Comparison of ENCODE assay signal across 24 cellular contexts in the genomic region with DNA sequence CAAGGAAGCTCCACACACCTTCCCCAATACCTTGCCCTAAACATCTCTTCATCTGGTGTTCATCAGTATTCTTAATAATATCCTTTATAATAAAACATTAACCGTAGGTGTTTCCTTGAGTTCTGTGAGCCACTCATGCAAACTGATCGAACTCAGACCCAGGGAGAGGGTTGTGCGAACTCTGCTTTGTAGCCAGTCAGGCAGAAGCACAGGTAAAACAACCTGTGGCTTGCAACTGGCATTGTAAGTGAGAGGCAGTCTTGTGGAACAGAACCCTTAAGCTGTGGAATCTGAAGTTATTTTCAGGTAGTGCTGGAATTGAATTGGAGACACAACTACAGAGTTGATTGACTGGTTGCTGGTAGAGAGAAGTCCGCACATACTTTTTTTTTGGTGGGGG. TPM values are rescaled to one million over a fixed set of nuclear protein-coding genes. Genes with fewer than 3 reads are reported as not detected.
A peak's percentile ranks its signal among the peaks of the same experiment; 100 is the strongest.
DNase-seq lines count a peak whose midpoint lies in the region; ATAC-seq and TF ChIP-seq lines count a peak whose summit lies in the region.
"Had no signal": no experiment of that assay in that cellular context is flagged by ENCODE, and none has a peak within 500 bp of the region (broad histone marks: within the 10 kb centered on the region; RNA-seq: fewer than 3 reads in every experiment).

No MANE protein-coding gene starts in this region.

- H3K36me3 ChIP-seq in DND-41 (ENCODE audit: insufficient read depth, low read length), result peaks cover 81% of the 10 kb centered on the region

- no CpG with 5 or more reads among the region's 4 CpGs for WGBS in H9 (ENCODE audit: extremely low coverage, insufficient read length, low lambda C conversion rate)

- no peak overlapping the region for H3K23ac ChIP-seq in H9 (ENCODE audit: insufficient read length, low read depth, low read length)

- no peak overlapping the region for H3K56ac ChIP-seq in H9 (ENCODE audit: insufficient read length, low read depth, low read length)

- H3K27me3 ChIP-seq in DND-41 (ENCODE audit: insufficient read depth, low read length, poor library complexity), result no peaks in the 10 kb centered on the region
- no peaks in the 10 kb centered on the region for H3K27me3 ChIP-seq in H9 (ENCODE audit: insufficient read depth, low read length)
- H3K27me3 ChIP-seq: BLaER1 treated with 17β-estradiol and CSF1 and Interleukin-3, amounts not matched to agents 10 nM and 100 nM had no signal

- H3K9me3 ChIP-seq in DND-41 (ENCODE audit: insufficient read depth, low read length, severe bottlenecking) (no peaks in the 10 kb centered on the region), H9 (ENCODE audit: control insufficient read depth, low read depth, low read length) (no peaks in the 10 kb centered on the region)
- H3K9me3 ChIP-seq: A549; BLaER1 treated with 17β-estradiol and CSF1 and Interleukin-3, amounts not matched to agents 10 nM and 100 nM; HAP-1; SK-N-SH had no signal

- H2BK12ac ChIP-seq in H9 (ENCODE audit: insufficient read length, low read depth, low read length), result no peak overlapping the region

- peaks cover under 1% of the 10 kb centered on the region for H3K23me2 ChIP-seq in H9 (ENCODE audit: insufficient read length, low read depth, low read length, poor library complexity, severe bottlenecking)

- H3K4me1 Mint-ChIP-seq in H9 (peaks cover 21 to 22% of the 10 kb centered on the region in 2 experiments), progenitor cell of endocrine pancreas (ENCODE audit: low read depth) (peaks cover 8% of the 10 kb centered on the region)
- H3K4me1 Mint-ChIP-seq in activated T-helper 1 cell treated with anti-CD3 and anti-CD28 coated beads, Interleukin-12 subunit alpha, Interleukin-12 subunit beta, Interleukin-2, Interleukin-4 antibody, amounts not matched to agents 30 ng/mL and 10 ng/mL and 1 ng/mL, durations not matched to agents 14 hours and 24 hours and 36 hours (ENCODE audit: low read depth), result peaks cover 61% of the 10 kb centered on the region
- peaks cover 25% of the 10 kb centered on the region for H3K4me1 Mint-ChIP-seq in activated naive CD8-positive, alpha-beta T cell treated with anti-CD3 and anti-CD28 coated beads, Interleukin-2, amount 50 U/mL, for 24 hours

- TF ChIP-seq CTCF in DND-41 (IDR thresholded peaks at IDR 0.05; ENCODE audit: borderline replicate concordance, extremely low read depth, low read length, poor library complexity, severe bottlenecking) (no peak), H9 (conservative IDR thresholded peaks at IDR 0.05) (no peak), progenitor cell of endocrine pancreas (IDR thresholded peaks at IDR 0.05; ENCODE audit: unreplicated experiment) (no peak)

- H4K20me1 ChIP-seq in DND-41 (ENCODE audit: insufficient read depth, low read length) (peaks cover 36% of the 10 kb centered on the region), H9 (ENCODE audit: control insufficient read depth, insufficient read depth, insufficient read length) (no peaks in the 10 kb centered on the region)

- no peak overlapping the region for H2AK5ac ChIP-seq in H9 (ENCODE audit: insufficient read length, low read length)

- no peak overlapping the region for H3K4me3 ChIP-seq in DND-41 (ENCODE audit: low read depth in 1 of 2, low read length in 2 of 2)
- H3K4me3 ChIP-seq: A549; BLaER1 treated with 17β-estradiol and CSF1 and Interleukin-3, amounts not matched to agents 10 nM and 100 nM; HAP-1 had no signal

- H3K9me3 Mint-ChIP-seq in H9 (no peaks in the 10 kb centered on the region; a peak in 1 of 5 replicates), progenitor cell of endocrine pancreas (ENCODE audit: low read depth) (no peaks in the 10 kb centered on the region)
- H3K9me3 Mint-ChIP-seq in activated T-helper 1 cell treated with anti-CD3 and anti-CD28 coated beads, Interleukin-12 subunit alpha, Interleukin-12 subunit beta, Interleukin-2, Interleukin-4 antibody, amounts not matched to agents 30 ng/mL and 10 ng/mL and 1 ng/mL, durations not matched to agents 14 hours and 24 hours and 36 hours, result no peaks in the 10 kb centered on the region
- H3K9me3 Mint-ChIP-seq in activated naive CD8-positive, alpha-beta T cell treated with anti-CD3 and anti-CD28 coated beads, Interleukin-2, amount 50 U/mL, for 24 hours, result no peaks in the 10 kb centered on the region
- H3K9me3 Mint-ChIP-seq: CD4-positive, alpha-beta T cell; HFFc6 had no signal

- H3K79me1 ChIP-seq in H9 (ENCODE audit: insufficient read depth, low read depth, low read length, poor library complexity, severe bottlenecking), result peaks cover 15% of the 10 kb centered on the region

- no peak overlapping the region for H3T11ph ChIP-seq in H9 (ENCODE audit: low read length)

- H4K8ac ChIP-seq in H9 (replicated peaks; ENCODE audit: insufficient read length, low read depth, low read length), result no peak overlapping the region

- no peak for ATAC-seq in DND-41 (ENCODE audit: insufficient read depth, low read depth)
- no peak for ATAC-seq in activated naive CD8-positive, alpha-beta T cell treated with anti-CD3 and anti-CD28 coated beads, Interleukin-2, amount 50 U/mL, for 24 hours
- no peak for ATAC-seq in HG02973 (IDR thresholded peaks at IDR 0.05; ENCODE audit: unreplicated experiment)
- ATAC-seq: A549 had no signal

- DNase-seq in DND-41 (no peak), H9 (no peak), progenitor cell of endocrine pancreas (ENCODE audit: low spot score, unreplicated experiment) (no peak), NCI-H1417 treated with DMSO at 0.1 percent for 48 hours (lab: John Stamatoyannopoulos, UW) (no peak)
- no peak for DNase-seq in activated T-helper 1 cell treated with anti-CD3 and anti-CD28 coated beads, Interleukin-12 subunit alpha, Interleukin-12 subunit beta, Interleukin-2, Interleukin-4 antibody, amounts not matched to agents 30 ng/mL and 10 ng/mL and 1 ng/mL, durations not matched to agents 14 hours and 24 hours and 36 hours (ENCODE audit: low spot score)
- no peak for DNase-seq in activated naive CD8-positive, alpha-beta T cell treated with anti-CD3 and anti-CD28 coated beads, Interleukin-2, amount 50 U/mL, for 24 hours
- DNase-seq: AML-193; CD4-positive, alpha-beta T cell; HFFc6; IMR-90; NCI-H1092 treated with DMSO at 0.1 percent for 48 hours; NCI-H146; NCI-H1930; NCI-H446; NCI-H524 treated with DMSO at 0.1 percent for 48 hours; NCI-H774; SK-N-SH had no signal

- H3K79me2 ChIP-seq in DND-41 (ENCODE audit: insufficient read depth, low read length), result peaks cover 97% of the 10 kb centered on the region
- peaks cover 23% of the 10 kb centered on the region for H3K79me2 ChIP-seq in H9 (ENCODE audit: insufficient read depth, low read length)

- H3K4me3 Mint-ChIP-seq in H9, result no peak overlapping the region
- H3K4me3 Mint-ChIP-seq in activated T-helper 1 cell treated with anti-CD3 and anti-CD28 coated beads, Interleukin-12 subunit alpha, Interleukin-12 subunit beta, Interleukin-2, Interleukin-4 antibody, amounts not matched to agents 30 ng/mL and 10 ng/mL and 1 ng/mL, durations not matched to agents 14 hours and 24 hours and 36 hours, result peak overlapping the region; percentile 2
- H3K4me3 Mint-ChIP-seq in progenitor cell of endocrine pancreas (ENCODE audit: low read depth), result no peak overlapping the region
- H3K4me3 Mint-ChIP-seq in activated naive CD8-positive, alpha-beta T cell treated with anti-CD3 and anti-CD28 coated beads, Interleukin-2, amount 50 U/mL, for 24 hours, result no peak overlapping the region
- H3K4me3 Mint-ChIP-seq: CD4-positive, alpha-beta T cell; HFFc6 had no signal

- H4K91ac ChIP-seq in H9 (ENCODE audit: insufficient read length, low read depth, low read length), result no peak overlapping the region

- no peak overlapping the region for H2BK5ac ChIP-seq in H9 (ENCODE audit: insufficient read length, low read length)

- H3K4me2 ChIP-seq in DND-41 (ENCODE audit: insufficient read depth, low read length) (peak overlapping the region; percentile 31; the same call in 1 of the 2 replicates), H9 (ENCODE audit: insufficient read depth, insufficient read length, low read length) (no peak overlapping the region)
- H3K4me2 ChIP-seq: A549; BLaER1 treated with 17β-estradiol and CSF1 and Interleukin-3, amounts not matched to agents 10 nM and 100 nM; KMS-11; SK-N-SH had no signal

- no peak overlapping the region for H3K14ac ChIP-seq in H9 (ENCODE audit: insufficient read depth, low read length)

- H2AFZ ChIP-seq in DND-41 (ENCODE audit: low read depth, low read length) (no peak overlapping the region), H9 (ENCODE audit: low read length) (no peak overlapping the region)

- H3K18ac ChIP-seq in H9 (ENCODE audit: insufficient read length, low read depth, low read length), result no peak overlapping the region

- H3K9ac ChIP-seq in DND-41 (ENCODE audit: low read depth, low read length) (no peak overlapping the region), H9 (ENCODE audit: extremely low read depth, insufficient read length, low read length) (no peak overlapping the region)
- H3K9ac ChIP-seq: BLaER1 treated with 17β-estradiol and CSF1 and Interleukin-3, amounts not matched to agents 10 nM and 100 nM; KMS-11; SK-N-SH had no signal

- H3K27ac ChIP-seq in DND-41 (ENCODE audit: low read length), result no peak overlapping the region
- H3K27ac ChIP-seq in H9 (ENCODE audit: insufficient read length, low read depth, low read length), result no peak overlapping the region
- H3K27ac ChIP-seq: A549; BLaER1 treated with 17β-estradiol and CSF1 and Interleukin-3, amounts not matched to agents 10 nM and 100 nM; KMS-11 had no signal

- H3K36me3 Mint-ChIP-seq in H9 (ENCODE audit: insufficient read depth in 1 of 3, low read depth in 3 of 3) (peaks cover 53 to 75% (median 74%) of the 10 kb centered on the region in 3 experiments), progenitor cell of endocrine pancreas (ENCODE audit: insufficient read depth) (peaks cover 3% of the 10 kb centered on the region)
- H3K36me3 Mint-ChIP-seq in activated T-helper 1 cell treated with anti-CD3 and anti-CD28 coated beads, Interleukin-12 subunit alpha, Interleukin-12 subunit beta, Interleukin-2, Interleukin-4 antibody, amounts not matched to agents 30 ng/mL and 10 ng/mL and 1 ng/mL, durations not matched to agents 14 hours and 24 hours and 36 hours (ENCODE audit: low read depth), result peaks cover 39% of the 10 kb centered on the region
- peaks cover 53% of the 10 kb centered on the region for H3K36me3 Mint-ChIP-seq in activated naive CD8-positive, alpha-beta T cell treated with anti-CD3 and anti-CD28 coated beads, Interleukin-2, amount 50 U/mL, for 24 hours (ENCODE audit: low read depth)

- no peak overlapping the region for H2BK20ac ChIP-seq in H9 (ENCODE audit: low read depth, low read length, poor library complexity, severe bottlenecking)

- H3K4ac ChIP-seq in H9 (ENCODE audit: low read depth, low read length), result no peak overlapping the region

- H4K5ac ChIP-seq in H9 (ENCODE audit: insufficient read length, low read depth, low read length), result no peak overlapping the region

- H2BK15ac ChIP-seq in H9 (ENCODE audit: low read depth, low read length), result no peak overlapping the region

- H3K27ac Mint-ChIP-seq in H9 (peak overlapping the region in 2 of 3 experiments; percentile 66 to 74; a peak in 4 of 7 replicates), progenitor cell of endocrine pancreas (peak overlapping the region; percentile 49)
- H3K27ac Mint-ChIP-seq in activated T-helper 1 cell treated with anti-CD3 and anti-CD28 coated beads, Interleukin-12 subunit alpha, Interleukin-12 subunit beta, Interleukin-2, Interleukin-4 antibody, amounts not matched to agents 30 ng/mL and 10 ng/mL and 1 ng/mL, durations not matched to agents 14 hours and 24 hours and 36 hours, result no peak overlapping the region
- no peak overlapping the region for H3K27ac Mint-ChIP-seq in activated naive CD8-positive, alpha-beta T cell treated with anti-CD3 and anti-CD28 coated beads, Interleukin-2, amount 50 U/mL, for 24 hours
- H3K27ac Mint-ChIP-seq: CD4-positive, alpha-beta T cell; HFFc6 had no signal

- intact Hi-C loops in activated T-helper 1 cell treated with anti-CD3 and anti-CD28 coated beads, Interleukin-12 subunit alpha, Interleukin-12 subunit beta, Interleukin-2, Interleukin-4 antibody, amounts not matched to agents 30 ng/mL and 10 ng/mL and 1 ng/mL, durations not matched to agents 14 hours and 24 hours and 36 hours (cut with micrococcal nuclease), result loop anchor here (2.0 to 10.0 kb wide), 2 partner anchors 16 to 1382 kb away; a partner anchor contains a TSS

- H3K27me3 Mint-ChIP-seq in H9 (ENCODE audit: low read depth) (no peaks in the 10 kb centered on the region), progenitor cell of endocrine pancreas (no peaks in the 10 kb centered on the region)
- H3K27me3 Mint-ChIP-seq in activated T-helper 1 cell treated with anti-CD3 and anti-CD28 coated beads, Interleukin-12 subunit alpha, Interleukin-12 subunit beta, Interleukin-2, Interleukin-4 antibody, amounts not matched to agents 30 ng/mL and 10 ng/mL and 1 ng/mL, durations not matched to agents 14 hours and 24 hours and 36 hours (ENCODE audit: insufficient read depth), result no peaks in the 10 kb centered on the region
- no peaks in the 10 kb centered on the region for H3K27me3 Mint-ChIP-seq in activated naive CD8-positive, alpha-beta T cell treated with anti-CD3 and anti-CD28 coated beads, Interleukin-2, amount 50 U/mL, for 24 hours
- H3K27me3 Mint-ChIP-seq: CD4-positive, alpha-beta T cell had no signal

- peaks cover 80% of the 10 kb centered on the region for H3K4me1 ChIP-seq in DND-41 (ENCODE audit: insufficient read depth, low read length)
- peaks cover 5% of the 10 kb centered on the region; the same call in 1 of the 2 replicates for H3K4me1 ChIP-seq in H9 (ENCODE audit: insufficient read depth, low read length)

- H2BK120ac ChIP-seq in H9 (ENCODE audit: low read depth, low read length, poor library complexity, severe bottlenecking), result no peak overlapping the region

RNA-seq across cellular contexts. Expression of a gene that starts 4.7 kb away (rescaled TPM):
- total RNA-seq in H9 (2021), result 129 and 144 TPM in 2 replicates
- 56.1 and 61.9 TPM in 2 replicates for total RNA-seq in activated T-helper 1 cell treated with anti-CD3 and anti-CD28 coated beads, Interleukin-12 subunit alpha, Interleukin-12 subunit beta, Interleukin-2, Interleukin-4 antibody, amounts not matched to agents 30 ng/mL and 10 ng/mL and 1 ng/mL, durations not matched to agents 14 hours and 24 hours and 36 hours
- total RNA-seq in progenitor cell of endocrine pancreas, result 25.4 and 26.8 TPM in 2 replicates

RNA-seq across cellular contexts. Expression of a gene that starts 59.2 kb away (rescaled TPM):
- 33.3 and 37.6 TPM in 2 replicates for total RNA-seq in H9 (2021)
- total RNA-seq in activated T-helper 1 cell treated with anti-CD3 and anti-CD28 coated beads, Interleukin-12 subunit alpha, Interleukin-12 subunit beta, Interleukin-2, Interleukin-4 antibody, amounts not matched to agents 30 ng/mL and 10 ng/mL and 1 ng/mL, durations not matched to agents 14 hours and 24 hours and 36 hours, result 0.83 and 1.1 TPM in 2 replicates
- total RNA-seq in progenitor cell of endocrine pancreas, result 0.19 and 0.27 TPM in 2 replicates
- total RNA-seq: CD4-positive, alpha-beta T cell; Daoy; G401; HFFc6; IMR-90 had no signal

Comparison
In these comparisons a context has a peak if more than half of its experiments do, and no peak if none do; other contexts are left out.
1. H3K27ac Mint-ChIP-seq: peak in H9 (2 of 3) and progenitor cell of endocrine pancreas (single experiment); none in activated T-helper 1 cell treated with anti-CD3 and anti-CD28 coated beads, Interleukin-12 subunit alpha, Interleukin-12 subunit beta, Interleukin-2, Interleukin-4 antibody, amounts not matched to agents 30 ng/mL and 10 ng/mL and 1 ng/mL, durations not matched to agents 14 hours and 24 hours and 36 hours (single experiment) and activated naive CD8-positive, alpha-beta T cell treated with anti-CD3 and anti-CD28 coated beads, Interleukin-2, amount 50 U/mL, for 24 hours (single experiment).
2. RNA of a gene that starts 59.2 kb away (total RNA-seq): 33.3 to 37.6 TPM in H9; 0.83 to 1.1 TPM in activated T-helper 1 cell treated with anti-CD3 and anti-CD28 coated beads, Interleukin-12 subunit alpha, Interleukin-12 subunit beta, Interleukin-2, Interleukin-4 antibody, amounts not matched to agents 30 ng/mL and 10 ng/mL and 1 ng/mL, durations not matched to agents 14 hours and 24 hours and 36 hours and 0.19 to 0.27 TPM in progenitor cell of endocrine pancreas; every median in the first group is over 10 times any median in the second.